In genomic region chr4:88619973-88620372, GRCh38 we compare ENCODE assay signal across 18 cellular contexts.
"Had no signal": no experiment of that assay in that cellular context is flagged by ENCODE, and none has a peak within 500 bp of the region (broad histone marks: within the 10 kb centered on the region; RNA-seq: fewer than 3 reads in every experiment).

No MANE protein-coding gene starts in this region.

- ATAC-seq: activated CD8-positive, alpha-beta memory T cell treated with anti-CD3 and anti-CD28 coated beads, Interleukin-2, amount 10 ng/mL, durations not matched to agents 7 days and 5 days; left cardiac atrium had no signal

- DNase-seq: activated CD4-positive, alpha-beta T cell treated with anti-CD3 and anti-CD28 coated beads for 1 hour; activated CD4-positive, alpha-beta T cell treated with anti-CD3 and anti-CD28 coated beads, Interleukin-2, amount 50 U/mL, for 48 hours; activated CD8-positive, alpha-beta memory T cell treated with anti-CD3 and anti-CD28 coated beads, Interleukin-2, amount 10 ng/mL, durations not matched to agents 7 days and 5 days; activated naive CD4-positive, alpha-beta T cell treated with anti-CD3 and anti-CD28 coated beads for 36 hours; activated T-cell treated with anti-CD3 and anti-CD28 coated beads, Interleukin-2, amount 50 U/mL, for 1 hour; colonic mucosa; esophagus squamous epithelium; head of caudate nucleus; left cardiac atrium; naive B cell; sigmoid colon; stimulated activated CD4-positive, alpha-beta T cell treated with anti-CD3 and anti-CD28 coated beads, Interleukin-1b, Interleukin-23, amount 100 ng/mL, for 48 hours; T-helper 1 cell had no signal

- H3K27me3 Mint-ChIP-seq: activated CD8-positive, alpha-beta memory T cell treated with anti-CD3 and anti-CD28 coated beads, Interleukin-2, amount 10 ng/mL, durations not matched to agents 7 days and 5 days; naive B cell had no signal

- H3K27me3 ChIP-seq: colonic mucosa, esophagus squamous epithelium, neural progenitor cell, sigmoid colon had no signal

- H3K36me3 ChIP-seq: colonic mucosa, neural progenitor cell, sigmoid colon had no signal

- H3K27ac Mint-ChIP-seq: activated CD8-positive, alpha-beta memory T cell treated with anti-CD3 and anti-CD28 coated beads, Interleukin-2, amount 10 ng/mL, durations not matched to agents 7 days and 5 days; activated naive CD4-positive, alpha-beta T cell treated with anti-CD3 and anti-CD28 coated beads for 36 hours; activated T-helper 2 cell treated with anti-CD3 and anti-CD28 coated beads, Interferon-gamma antibody, Interleukin-2, Interleukin-4, amounts not matched to agents 10 μg/mL and 5 μg/mL and 100 μg/mL, durations not matched to agents 14 hours and 24 hours and 36 hours; neural progenitor cell had no signal

- FAIRE-seq: frontal cortex had no signal

- H3K4me1 ChIP-seq: colonic mucosa, neural progenitor cell had no signal

- H3K4me1 Mint-ChIP-seq: neural progenitor cell had no signal

- H2AFZ ChIP-seq: neural progenitor cell had no signal

- H3K27ac ChIP-seq: colonic mucosa, esophagus squamous epithelium, neural progenitor cell, sigmoid colon, VCaP had no signal

- H3K4me3 ChIP-seq: colonic mucosa, esophagus squamous epithelium, lung, neural progenitor cell, sigmoid colon had no signal

- H3K4me3 Mint-ChIP-seq: activated CD8-positive, alpha-beta memory T cell treated with anti-CD3 and anti-CD28 coated beads, Interleukin-2, amount 10 ng/mL, durations not matched to agents 7 days and 5 days; activated naive CD4-positive, alpha-beta T cell treated with anti-CD3 and anti-CD28 coated beads for 36 hours; neural progenitor cell had no signal

- H3K36me3 Mint-ChIP-seq: neural progenitor cell had no signal
